Comparison of ENCODE assay signal across 8 cellular contexts in the genomic region with DNA sequence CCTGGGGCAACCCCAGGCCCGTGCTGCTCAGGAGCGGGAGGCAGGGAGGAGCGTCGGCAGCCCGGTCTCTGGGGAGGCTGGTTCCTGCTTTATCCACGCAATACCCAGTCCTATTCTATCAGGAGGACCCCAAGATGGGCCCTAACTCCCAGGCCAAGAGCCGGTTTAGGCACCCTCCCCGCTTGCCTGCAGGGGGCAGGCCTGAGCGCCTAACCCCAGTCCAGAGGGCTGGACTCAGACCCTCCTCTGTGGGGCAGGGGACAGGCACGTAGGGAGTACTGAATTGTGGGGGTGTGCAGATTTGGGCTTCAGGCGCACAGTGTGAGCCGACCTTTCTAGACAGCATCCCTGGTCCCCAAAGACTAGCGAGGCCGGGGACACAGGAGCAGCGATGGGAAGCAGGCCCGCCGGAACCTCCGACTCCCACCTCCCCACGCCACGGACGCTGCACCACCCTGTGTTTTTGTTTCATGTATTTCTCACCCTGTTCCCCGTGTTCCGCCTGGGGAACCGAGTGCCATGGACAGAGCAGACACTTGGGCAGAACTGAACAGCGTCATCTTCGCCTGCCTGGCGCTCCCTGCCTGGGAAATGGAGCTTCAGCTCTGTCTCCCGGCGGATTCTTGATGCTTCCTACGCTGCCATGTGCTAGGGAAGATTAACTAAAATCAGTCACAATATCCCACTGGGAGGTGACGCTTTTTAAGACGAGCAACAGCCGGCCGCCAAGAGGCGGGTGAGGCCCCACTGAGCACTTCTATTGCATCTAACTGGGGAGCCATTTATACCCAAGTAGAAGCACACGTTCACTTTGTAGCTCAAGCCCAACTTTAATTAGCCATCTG. TPM values are rescaled to one million over a fixed set of nuclear protein-coding genes. Genes with fewer than 3 reads are reported as not detected.
DNase-seq lines count a peak whose midpoint lies in the region; ATAC-seq, FAIRE-seq and TF ChIP-seq lines count a peak whose summit lies in the region.

No MANE protein-coding gene starts in this region.

- H3K27me3 Mint-ChIP-seq in activated CD8-positive, alpha-beta memory T cell treated with anti-CD3 and anti-CD28 coated beads, Interleukin-2, amount 10 ng/mL, durations not matched to agents 7 days and 5 days = no peaks in the 10 kb centered on the region
- no peaks in the 10 kb centered on the region for H3K27me3 Mint-ChIP-seq in stimulated activated memory B cell treated with anti-CD40 and anti-IgM and Interleukin-4, amounts not matched to agents 10 μg/mL and 1 μg/mL and 100 μg/mL, for 72 hours

- H3K36me3 Mint-ChIP-seq in activated CD8-positive, alpha-beta memory T cell treated with anti-CD3 and anti-CD28 coated beads, Interleukin-2, amount 10 ng/mL, durations not matched to agents 7 days and 5 days = peaks cover 5% of the 10 kb centered on the region
- H3K36me3 Mint-ChIP-seq in stimulated activated memory B cell treated with anti-CD40 and anti-IgM and Interleukin-4, amounts not matched to agents 10 μg/mL and 1 μg/mL and 100 μg/mL, for 72 hours = peaks cover 35% of the 10 kb centered on the region

- H3K27me3 ChIP-seq in foreskin keratinocyte (no peaks in the 10 kb centered on the region), small intestine (ENCODE audit: control insufficient read depth in 2 of 2, insufficient read depth in 2 of 2, low read length in 2 of 2) (no peaks in the 10 kb centered on the region)

- H3K4me3 Mint-ChIP-seq in activated CD8-positive, alpha-beta memory T cell treated with anti-CD3 and anti-CD28 coated beads, Interleukin-2, amount 10 ng/mL, durations not matched to agents 7 days and 5 days = no peak overlapping the region
- no peak overlapping the region for H3K4me3 Mint-ChIP-seq in stimulated activated memory B cell treated with anti-CD40 and anti-IgM and Interleukin-4, amounts not matched to agents 10 μg/mL and 1 μg/mL and 100 μg/mL, for 72 hours

- H3K36me3 ChIP-seq in small intestine (ENCODE audit: control insufficient read depth in 2 of 2, insufficient read depth in 2 of 2, low read length in 2 of 2) = no peaks in the 10 kb centered on the region

- TF ChIP-seq CTCF in WI38 (IDR thresholded peaks at IDR 0.05; ENCODE audit: low read depth, low read length) (peak; percentile 85), foreskin keratinocyte (conservative IDR thresholded peaks at IDR 0.05) (peak; percentile 60)

- FAIRE-seq in small intestine (lab: Jason Lieb, UNC) = no peak

- no peak for ATAC-seq in activated CD8-positive, alpha-beta memory T cell treated with anti-CD3 and anti-CD28 coated beads, Interleukin-2, amount 10 ng/mL, durations not matched to agents 7 days and 5 days
- ATAC-seq in foreskin keratinocyte = no peak
- peak; percentile 47 for ATAC-seq in stimulated activated memory B cell treated with anti-CD40 and anti-IgM and Interleukin-4, amounts not matched to agents 10 μg/mL and 1 μg/mL and 100 μg/mL, for 72 hours
- ATAC-seq in GM21619 (IDR thresholded peaks at IDR 0.05; ENCODE audit: unreplicated experiment) = no peak
- ATAC-seq in GM18502 (IDR thresholded peaks at IDR 0.05; ENCODE audit: poor library complexity, unreplicated experiment) = no peak

- H3K9me3 Mint-ChIP-seq in activated CD8-positive, alpha-beta memory T cell treated with anti-CD3 and anti-CD28 coated beads, Interleukin-2, amount 10 ng/mL, durations not matched to agents 7 days and 5 days (ENCODE audit: low read depth) = no peaks in the 10 kb centered on the region
- H3K9me3 Mint-ChIP-seq in stimulated activated memory B cell treated with anti-CD40 and anti-IgM and Interleukin-4, amounts not matched to agents 10 μg/mL and 1 μg/mL and 100 μg/mL, for 72 hours = no peaks in the 10 kb centered on the region

- H3K27ac ChIP-seq in foreskin keratinocyte (no peak overlapping the region), small intestine (ENCODE audit: low read depth in 1 of 2, low read length in 1 of 2) (no peak overlapping the region)

- CTCF ChIA-PET in activated CD8-positive, alpha-beta memory T cell treated with anti-CD3 and anti-CD28 coated beads, Interleukin-2, amount 10 ng/mL, durations not matched to agents 7 days and 5 days (lab: Charles Lee) = interaction anchor here (1.5 to 1.9 kb wide), 3 partner anchors 14 to 67 kb away, joined by 4 to 6 read pairs (median 6); partner anchors contain the start of genes MAD1L1 and SNX8

- peak; percentile 69 for DNase-seq in activated CD8-positive, alpha-beta memory T cell treated with anti-CD3 and anti-CD28 coated beads, Interleukin-2, amount 50 U/mL, for 48 hours
- DNase-seq in activated CD8-positive, alpha-beta memory T cell treated with anti-CD3 and anti-CD28 coated beads, Interleukin-2, amount 10 ng/mL, durations not matched to agents 7 days and 5 days = no peak
- DNase-seq in foreskin keratinocyte (no peak), small intestine (no peak)

- H3K9me3 ChIP-seq in small intestine (ENCODE audit: control insufficient read depth, low read depth) = no peaks in the 10 kb centered on the region

- H3K27ac Mint-ChIP-seq in activated CD8-positive, alpha-beta memory T cell treated with anti-CD3 and anti-CD28 coated beads, Interleukin-2, amount 10 ng/mL, durations not matched to agents 7 days and 5 days = no peak overlapping the region
- peak overlapping the region; percentile 83 for H3K27ac Mint-ChIP-seq in stimulated activated memory B cell treated with anti-CD40 and anti-IgM and Interleukin-4, amounts not matched to agents 10 μg/mL and 1 μg/mL and 100 μg/mL, for 72 hours

- H3K4me1 ChIP-seq in foreskin keratinocyte = peaks cover 9% of the 10 kb centered on the region
- peaks cover 0 to 3% of the 10 kb centered on the region in 2 donors for H3K4me1 ChIP-seq in small intestine (ENCODE audit: control insufficient read depth in 2 of 2, insufficient read depth in 1 of 2, low read depth in 1 of 2, low read length in 1 of 2)

- H3K4me1 Mint-ChIP-seq in activated CD8-positive, alpha-beta memory T cell treated with anti-CD3 and anti-CD28 coated beads, Interleukin-2, amount 10 ng/mL, durations not matched to agents 7 days and 5 days = peaks cover 34% of the 10 kb centered on the region
- peaks cover 61% of the 10 kb centered on the region for H3K4me1 Mint-ChIP-seq in stimulated activated memory B cell treated with anti-CD40 and anti-IgM and Interleukin-4, amounts not matched to agents 10 μg/mL and 1 μg/mL and 100 μg/mL, for 72 hours

- WGBS in small intestine, 3 donors = 78 to 86% (median 80%) methylated on average over 33 to 36 of the region's 36 CpGs

- no peak overlapping the region for H3K4me3 ChIP-seq in WI38 (ENCODE audit: low read depth, low read length)
- no peak overlapping the region for H3K4me3 ChIP-seq in small intestine (ENCODE audit: low read depth in 1 of 2, low read length in 2 of 2)

RNA-seq across cellular contexts. Expression of gene NUDT1, which starts 5.3 kb away (rescaled TPM):
- 100 to 1,000 TPM in 1 of 2 experiments, 10 to 100 TPM in 1; 85.7 to 105 TPM for total RNA-seq in activated CD8-positive, alpha-beta memory T cell treated with anti-CD3 and anti-CD28 coated beads, Interleukin-2, amount 10 ng/mL, durations not matched to agents 7 days and 5 days
- 71.6 and 80.1 TPM in 2 replicates for total RNA-seq in foreskin keratinocyte
- polyA plus RNA-seq in foreskin keratinocyte (118 TPM in 2 replicates), small intestine (10 to 100 TPM; 22.1 to 39.6 (median 22.7) TPM)

RNA-seq across cellular contexts. Expression of gene MRM2, which starts 5.4 kb away (rescaled TPM):
- 10 to 100 TPM; 27.6 to 35.1 TPM for total RNA-seq in activated CD8-positive, alpha-beta memory T cell treated with anti-CD3 and anti-CD28 coated beads, Interleukin-2, amount 10 ng/mL, durations not matched to agents 7 days and 5 days
- total RNA-seq in foreskin keratinocyte = 31.8 and 34.5 TPM in 2 replicates
- 38.7 and 43.1 TPM in 2 replicates for polyA plus RNA-seq in foreskin keratinocyte
- polyA plus RNA-seq in small intestine = 10 to 100 TPM; 13.5 to 21.7 (median 19.0) TPM

RNA-seq across cellular contexts. Expression of gene MAD1L1, which starts 14.6 kb away (rescaled TPM):
- total RNA-seq in activated CD8-positive, alpha-beta memory T cell treated with anti-CD3 and anti-CD28 coated beads, Interleukin-2, amount 10 ng/mL, durations not matched to agents 7 days and 5 days = 10 to 100 TPM; 60.0 to 97.7 TPM
- 52.4 and 61.9 TPM in 2 replicates for total RNA-seq in foreskin keratinocyte
- polyA plus RNA-seq in foreskin keratinocyte (43.9 and 56.4 TPM in 2 replicates), small intestine (10 to 100 TPM; 16.2 to 21.7 (median 19.9) TPM)
